Comparison of ENCODE assay signal across 9 cellular contexts in the genomic region with DNA sequence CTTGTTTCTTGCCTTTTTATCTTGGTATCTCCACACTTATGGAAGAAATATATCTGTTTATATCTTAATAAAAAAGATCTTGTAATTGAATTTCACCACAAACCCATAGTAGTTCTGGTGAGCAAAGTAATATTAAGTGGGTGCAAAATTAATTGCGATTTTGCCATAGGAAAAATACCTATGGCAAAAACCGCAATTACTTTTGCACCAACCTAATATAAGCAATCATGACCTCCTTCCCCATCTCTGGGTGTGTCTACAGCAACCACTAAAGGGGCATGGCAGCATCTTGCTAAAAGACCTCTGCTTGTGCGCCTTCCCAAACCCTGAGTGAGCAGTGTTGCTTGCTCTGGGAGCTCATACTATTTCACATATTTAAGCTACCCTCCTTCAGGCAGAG.
"Had no signal": no experiment of that assay in that cellular context is flagged by ENCODE, and none has a peak within 500 bp of the region (broad histone marks: within the 10 kb centered on the region; RNA-seq: fewer than 3 reads in every experiment).

No MANE protein-coding gene starts in this region.

- H3K27ac ChIP-seq: HL-60 had no signal

- H2AFZ ChIP-seq: GM23338 had no signal

- FAIRE-seq: H1, H54, K562 had no signal

- H3K4me3 ChIP-seq: GM23338, K562 had no signal

- H3K4me2 ChIP-seq: GM23338 had no signal

- DNase-seq: H9, HCEC 1CT, HFFc6, IMR-90 had no signal

- ATAC-seq: GM23338, K562 had no signal
